12 cellular contexts compared by ENCODE assay signal in genomic region chr4:7021930-7022658, GRCh38. TPM values are rescaled to one million over a fixed set of nuclear protein-coding genes. Genes with fewer than 3 reads are reported as not detected.
DNase-seq lines count a peak whose midpoint lies in the region; ATAC-seq and TF ChIP-seq lines count a peak whose summit lies in the region.
"Had no signal": no experiment of that assay in that cellular context is flagged by ENCODE, and none has a peak within 500 bp of the region (broad histone marks: within the 10 kb centered on the region; RNA-seq: fewer than 3 reads in every experiment).

No MANE protein-coding gene starts in this region.

- no peak overlapping the region for H3K4me3 Mint-ChIP-seq in T-cell

- H3K9me3 ChIP-seq in mucosa of descending colon = no peaks in the 10 kb centered on the region
- H3K9me3 ChIP-seq: gastroesophageal sphincter, tibial artery had no signal

- DNase-seq in AG20443 (ENCODE audit: low spot score) (peak; percentile 92), cardiac fibroblast (ENCODE audit: low read depth in 2 of 2) (peak; percentile 69 to 89), lung microvascular endothelial cell (ENCODE audit: low read depth in 2 of 2) (peak; percentile 24 to 35), mucosa of descending colon (no peak), T-cell (no peak)
- DNase-seq in activated CD4-positive, CD25-positive, alpha-beta regulatory T cell treated with anti-CD3 and anti-CD28 coated beads, Interleukin-2, amount 50 U/mL, for 72 hours = no peak
- no peak for DNase-seq in stimulated activated CD4-positive, alpha-beta T cell treated with anti-CD3 and anti-CD28 coated beads, Interleukin-15, amount 100 ng/mL, for 24 hours
- DNase-seq: activated CD4-positive, alpha-beta T cell treated with anti-CD3 and anti-CD28 coated beads for 4 hours; DND-41; tibial artery had no signal

- H3K4me3 ChIP-seq in cardiac fibroblast (replicated peaks in 1 of 2; ENCODE audit: low read depth in 2 of 2, low read length in 2 of 2) (no peak overlapping the region), mucosa of descending colon (no peak overlapping the region)
- H3K4me3 ChIP-seq: gastroesophageal sphincter, tibial artery had no signal

- TF ChIP-seq RAD21 in Ishikawa (IDR thresholded peaks at IDR 0.05; ENCODE audit: low read depth) = no peak

- H3K9me3 Mint-ChIP-seq in T-cell = no peaks in the 10 kb centered on the region

- no peaks in the 10 kb centered on the region for H3K27me3 Mint-ChIP-seq in T-cell

- intact Hi-C loops in mucosa of descending colon (cut with DNase I, micrococcal nuclease) = no loop called here

- no peak overlapping the region for H3K27ac Mint-ChIP-seq in T-cell

- H3K36me3 Mint-ChIP-seq in T-cell = peaks cover 36% of the 10 kb centered on the region

- peak; percentile 61; the same call in 1 of the 2 replicates for TF ChIP-seq EP300 in Ishikawa (IDR thresholded peaks at IDR 0.05; ENCODE audit: borderline replicate concordance)

- no peak for TF ChIP-seq CTCF in cardiac fibroblast (IDR thresholded peaks at IDR 0.05; ENCODE audit: low read depth, low read length)
- no peak for TF ChIP-seq CTCF in mucosa of descending colon (IDR thresholded peaks at IDR 0.05)

- peaks cover 7% of the 10 kb centered on the region for H3K36me3 ChIP-seq in mucosa of descending colon (ENCODE audit: low read depth)

- no peaks in the 10 kb centered on the region for H3K4me1 ChIP-seq in mucosa of descending colon (ENCODE audit: low read depth)
- H3K4me1 ChIP-seq: gastroesophageal sphincter, tibial artery had no signal

- CTCF ChIA-PET in T-cell (lab: Charles Lee) = no interaction called here

- POLR2A ChIA-PET in T-cell (lab: Charles Lee) = no interaction called here

- H3K4me1 Mint-ChIP-seq in T-cell = no peaks in the 10 kb centered on the region

- ATAC-seq in mucosa of descending colon = no peak
- ATAC-seq in T-cell (replicated peaks in 1 of 4) = no peak
- ATAC-seq: gastroesophageal sphincter had no signal

TF ChIP-seq in Ishikawa, 13 proteins besides CTCF, POLR2A, EP300 and RAD21:
- TF ChIP-seq TCF12 (IDR thresholded peaks at IDR 0.05; ENCODE audit: low read depth) = peak; percentile 49
- no peak for TF ChIP-seq TAF1 (IDR thresholded peaks at IDR 0.05; ENCODE audit: low read depth)
- 0 out of 2 replicates have a peak, but pooled peaks have one; percentile 30 for TF ChIP-seq MAX (IDR thresholded peaks at IDR 0.05)
- no peak for TF ChIP-seq YY1 (IDR thresholded peaks at IDR 0.05; ENCODE audit: low read depth)
- TF ChIP-seq TEAD4 (IDR thresholded peaks at IDR 0.05) = peak; percentile 87

RNA-seq across cellular contexts. Expression of gene TADA2B, which starts 21.1 kb away (rescaled TPM):
- total RNA-seq in lung microvascular endothelial cell (6.1 and 9.5 TPM in 2 replicates), mucosa of descending colon (10 to 100 TPM; 22.2 to 32.7 (median 27.6) TPM), T-cell (10 to 100 TPM; 36.6 to 44.8 (median 42.3) TPM)

RNA-seq across cellular contexts. Expression of gene GRPEL1, which starts 45.8 kb away (rescaled TPM):
- total RNA-seq in lung microvascular endothelial cell = 15.3 and 21.6 TPM in 2 replicates
- total RNA-seq in mucosa of descending colon = 10 to 100 TPM; 27.5 to 31.5 (median 28.4) TPM
- total RNA-seq in T-cell = 10 to 100 TPM; 29.9 to 54.6 (median 36.8) TPM

Comparison
In these comparisons a context has a peak if more than half of its experiments do, and no peak if none do; other contexts are left out.
1. DNase-seq: peak in AG20443 (single experiment), cardiac fibroblast (2 of 2) and lung microvascular endothelial cell (2 of 2); none in mucosa of descending colon (0 of 3), T-cell (0 of 34), activated CD4-positive, CD25-positive, alpha-beta regulatory T cell treated with anti-CD3 and anti-CD28 coated beads, Interleukin-2, amount 50 U/mL, for 72 hours (single experiment) and stimulated activated CD4-positive, alpha-beta T cell treated with anti-CD3 and anti-CD28 coated beads, Interleukin-15, amount 100 ng/mL, for 24 hours (single experiment).